ENCODE assay signal across 8 cellular contexts in genomic region chr9:137459601-137460362, GRCh38.
DNase-seq lines count a peak whose midpoint lies in the region; ATAC-seq and TF ChIP-seq lines count a peak whose summit lies in the region.

No MANE protein-coding gene starts in this region.

- CTCF ChIA-PET in RWPE1 (lab: Yijun Ruan, JAX), result interaction anchor here (0.6 to 1.4 kb wide), 3 partner anchors 17 to 100 kb away, joined by 3 to 6 read pairs (median 4); partner anchors contain the start of genes EXD3 and NOXA1

- no peak for ATAC-seq in HG02852 (IDR thresholded peaks at IDR 0.05; ENCODE audit: unreplicated experiment)
- no peak for ATAC-seq in GM21447 (IDR thresholded peaks at IDR 0.05; ENCODE audit: unreplicated experiment)

- H3K9me3 ChIP-seq in neutrophil, result no peaks in the 10 kb centered on the region

- TF ChIP-seq CTCF in C4-2B (conservative IDR thresholded peaks at IDR 0.05) (no peak), RWPE1 (conservative IDR thresholded peaks at IDR 0.05; ENCODE audit: low read depth) (no peak), neutrophil (IDR thresholded peaks at IDR 0.05) (no peak)

- peaks cover 85% of the 10 kb centered on the region for H3K27me3 ChIP-seq in neutrophil

- DNase-seq in RWPE1 (ENCODE audit: low spot score), result no peak
- DNase-seq in erythroblast (lab: John Stamatoyannopoulos, UW), result peak; percentile 49 to 56
- no peak for DNase-seq in 8988T
- DNase-seq in NCI-H187 treated with DMSO at 0.1 percent for 48 hours (lab: John Stamatoyannopoulos, UW), result no peak

- POLR2A ChIA-PET in RWPE1 (lab: Yijun Ruan, JAX; ENCODE audit: low non-redundant PET), result interaction anchor here (0.6 kb wide), 2 partner anchors 32 to 84 kb away, joined by 3 to 4 read pairs; no protein-coding TSS in a partner anchor

- peaks cover 5 to 19% of the 10 kb centered on the region in 2 experiments for H3K4me1 ChIP-seq in neutrophil (ENCODE audit: control insufficient read depth in 1 of 2, insufficient read depth in 1 of 2, low read depth in 1 of 2, low read length in 1 of 2)

- H3K27ac ChIP-seq in C4-2B (peak overlapping the region; percentile 84), RWPE1 (peak overlapping the region; percentile 74), neutrophil (no peak overlapping the region)

- no peaks in the 10 kb centered on the region for H3K36me3 ChIP-seq in neutrophil

- no peak for TF ChIP-seq POLR2A in erythroblast (IDR thresholded peaks at IDR 0.05; ENCODE audit: low read length)

- H3K4me3 ChIP-seq in neutrophil (ENCODE audit: low read depth in 1 of 2, low read length in 1 of 2), result peak overlapping the region; percentile 49 to 67

Comparison
In these comparisons a context has a peak if more than half of its experiments do, and no peak if none do; other contexts are left out.
1. DNase-seq: peak in erythroblast (2 of 2); none in RWPE1 (single experiment), 8988T (single experiment) and NCI-H187 treated with DMSO at 0.1 percent for 48 hours (single experiment).